Comparison of ENCODE assay signal across 1 cellular context in genomic region chr2:134271758-134272157, GRCh38.
TF ChIP-seq lines count a peak whose summit lies in the region.

No MANE protein-coding gene starts in this region.

TF ChIP-seq in GM23338, 12 proteins besides CTCF, POLR2A, EP300 and RAD21 (continued from another document):
- TF ChIP-seq EZH2phosphoT487 (IDR thresholded peaks at IDR 0.05; ENCODE audit: unreplicated experiment), result no peak
- TF ChIP-seq POLR2AphosphoS5 (IDR thresholded peaks at IDR 0.05; ENCODE audit: low read depth), result no peak
- TF ChIP-seq ETS1 (IDR thresholded peaks at IDR 0.05), result no peak
- no peak for TF ChIP-seq ZNF114 (CRISPR knock-in tag; IDR thresholded peaks at IDR 0.05)
- TF ChIP-seq EZH2 (IDR thresholded peaks at IDR 0.05; ENCODE audit: low read depth, unreplicated experiment), result no peak
- no peak for TF ChIP-seq CREB1 (CRISPR knock-in tag; IDR thresholded peaks at IDR 0.05; ENCODE audit: low read depth)
- no peak for TF ChIP-seq REST (IDR thresholded peaks at IDR 0.05; ENCODE audit: unreplicated experiment)
- TF ChIP-seq ZNF331 (CRISPR knock-in tag; IDR thresholded peaks at IDR 0.05; ENCODE audit: low read depth), result no peak
- TF ChIP-seq STAT1 (IDR thresholded peaks at IDR 0.05; ENCODE audit: unreplicated experiment), result no peak
- no peak for TF ChIP-seq ZNF462 (CRISPR knock-in tag; IDR thresholded peaks at IDR 0.05)
TF ChIP-seq in GM23338: peak in this region for 0.
